12 cellular contexts compared by ENCODE assay signal in genomic region chr9:121295662-121296191, GRCh38. TPM values are rescaled to one million over a fixed set of nuclear protein-coding genes. Genes with fewer than 3 reads are reported as not detected.
DNase-seq lines count a peak whose midpoint lies in the region; TF ChIP-seq lines count a peak whose summit lies in the region.
"Had no signal": no experiment of that assay in that cellular context is flagged by ENCODE, and none has a peak within 500 bp of the region (broad histone marks: within the 10 kb centered on the region; RNA-seq: fewer than 3 reads in every experiment).

No MANE protein-coding gene starts in this region.

- H3K4me1 Mint-ChIP-seq in nephron = peaks cover 47% of the 10 kb centered on the region

- no peaks in the 10 kb centered on the region for H3K9me3 ChIP-seq in suprapubic skin

- DNase-seq in cardiac septum (ENCODE audit: low spot score) (peak; percentile 56), suprapubic skin (ENCODE audit: low spot score in 2 of 2) (peak; percentile 61 to 76), NCI-H2196 (lab: John Stamatoyannopoulos, UW; ENCODE audit: unreplicated experiment) (no peak), middle frontal gyrus (ENCODE audit: extremely low spot score, low spot score) (no peak), SKM-1 (lab: John Stamatoyannopoulos, UW; ENCODE audit: unreplicated experiment) (no peak), SIG-M5 treated with dmso at 0.1 percent for 504 hours (lab: John Stamatoyannopoulos, UW; ENCODE audit: unreplicated experiment) (no peak)
- DNase-seq: activated CD4-positive, alpha-beta memory T cell treated with anti-CD3 and anti-CD28 coated beads for 36 hours; immature natural killer cell; NCI-H2081; stimulated activated CD4-positive, alpha-beta T cell treated with anti-CD3 and anti-CD28 coated beads, Interleukin-4, amount 100 ng/mL, for 24 hours had no signal

- H3K27me3 Mint-ChIP-seq in nephron (ENCODE audit: low read depth) = no peaks in the 10 kb centered on the region

- TF ChIP-seq CTCF in nephron (IDR thresholded peaks at IDR 0.05; ENCODE audit: unreplicated experiment in 3 of 3) (no peak), suprapubic skin (IDR thresholded peaks at IDR 0.05) (no peak)

- TF ChIP-seq EP300 in suprapubic skin (IDR thresholded peaks at IDR 0.05) = no peak

- H3K9me3 Mint-ChIP-seq in nephron = no peaks in the 10 kb centered on the region
- H3K9me3 Mint-ChIP-seq: activated CD4-positive, alpha-beta memory T cell treated with anti-CD3 and anti-CD28 coated beads for 36 hours; immature natural killer cell had no signal

- H3K36me3 Mint-ChIP-seq in nephron (ENCODE audit: low read depth) = no peaks in the 10 kb centered on the region
- H3K36me3 Mint-ChIP-seq: activated CD4-positive, alpha-beta memory T cell treated with anti-CD3 and anti-CD28 coated beads for 36 hours had no signal

- TF ChIP-seq POLR2A in suprapubic skin (IDR thresholded peaks at IDR 0.05) = no peak

- intact Hi-C loops in cardiac septum (cut with DNase I) = no loop called here

- H3K27ac ChIP-seq in angular gyrus (ENCODE audit: low read depth, low read length) (peak overlapping the region; percentile 93), suprapubic skin (peak overlapping the region; percentile 81)

- H3K27me3 ChIP-seq in suprapubic skin = no peaks in the 10 kb centered on the region

- H3K4me1 ChIP-seq in suprapubic skin = peaks cover 88% of the 10 kb centered on the region

- H3K27ac Mint-ChIP-seq in nephron = peak overlapping the region; percentile 1 to 98 (median 53)
- H3K27ac Mint-ChIP-seq: activated CD4-positive, alpha-beta memory T cell treated with anti-CD3 and anti-CD28 coated beads for 36 hours; immature natural killer cell had no signal

- H3K36me3 ChIP-seq in suprapubic skin = no peaks in the 10 kb centered on the region

- no peak overlapping the region for H3K4me3 Mint-ChIP-seq in nephron
- H3K4me3 Mint-ChIP-seq: activated CD4-positive, alpha-beta memory T cell treated with anti-CD3 and anti-CD28 coated beads for 36 hours; immature natural killer cell had no signal

- H3K4me3 ChIP-seq in suprapubic skin = no peak overlapping the region

- 46% methylated on average over 4 of the region's 5 CpGs for whole genome bisulfite sequencing in suprapubic skin

RNA-seq across cellular contexts. Expression of gene GSN, which starts 27.8 kb away (rescaled TPM):
- total RNA-seq in cardiac septum (855 TPM), suprapubic skin (100 to 1,000 TPM; 681 to 944 (median 771) TPM)

Comparison
In these comparisons a context has a peak if more than half of its experiments do, and no peak if none do; other contexts are left out.
1. DNase-seq: peak in cardiac septum (single experiment) and suprapubic skin (2 of 2); none in NCI-H2196 (single experiment), middle frontal gyrus (single experiment), SKM-1 (single experiment) and SIG-M5 treated with dmso at 0.1 percent for 504 hours (single experiment).